10 cellular contexts compared by ENCODE assay signal in the genomic region with DNA sequence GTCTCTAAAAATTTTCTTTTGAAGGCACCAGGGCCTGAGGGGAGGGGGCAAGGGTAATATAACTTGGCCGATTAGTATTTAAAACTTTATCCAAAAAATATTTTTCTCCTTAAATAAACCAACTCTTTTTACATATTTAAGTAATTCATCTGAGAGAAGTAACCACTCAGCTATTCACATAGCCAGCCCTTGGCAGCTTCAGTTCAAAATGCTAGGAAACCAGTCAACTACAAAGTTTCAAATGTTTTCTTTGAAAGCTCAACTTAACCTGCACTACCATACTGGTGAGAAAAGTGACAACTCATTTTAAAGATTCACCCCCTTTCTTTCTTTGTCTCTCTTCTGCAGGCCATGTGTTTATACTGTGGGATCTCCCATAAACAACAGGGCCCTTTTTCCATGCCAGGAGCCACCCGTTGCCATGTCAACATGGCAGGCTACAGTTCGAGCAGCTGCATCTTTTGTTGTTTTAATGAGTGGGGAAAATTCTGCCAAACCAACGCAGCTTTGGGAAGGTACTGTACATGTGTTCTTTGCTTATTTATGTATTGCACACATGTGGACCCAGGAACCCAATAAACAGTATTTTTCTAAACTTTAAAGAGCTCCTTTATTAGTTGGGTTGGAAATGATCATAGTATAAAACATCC. TPM values are rescaled to one million over a fixed set of nuclear protein-coding genes. Genes with fewer than 3 reads are reported as not detected.
A peak's percentile ranks its signal among the peaks of the same experiment; 100 is the strongest.
DNase-seq lines count a peak whose midpoint lies in the region; ATAC-seq, FAIRE-seq and TF ChIP-seq lines count a peak whose summit lies in the region.
"Had no signal": no experiment of that assay in that cellular context is flagged by ENCODE, and none has a peak within 500 bp of the region (broad histone marks: within the 10 kb centered on the region; RNA-seq: fewer than 3 reads in every experiment).

No MANE protein-coding gene starts in this region.

- FAIRE-seq in K562 (lab: Jason Lieb, UNC): no peak

- no peaks in the 10 kb centered on the region; the same call in 2 of the 3 replicates for H3K79me2 ChIP-seq in K562 (ENCODE audit: control insufficient read depth, insufficient read depth, low read length)

- no peak overlapping the region for H2AFZ ChIP-seq in K562 (ENCODE audit: low read depth, low read length)

- WGBS in K562 (ENCODE audit: insufficient coverage, low coverage, missing lambda C conversion rate): 78% methylated on average over 4 of the region's 4 CpGs

- H3K9me1 ChIP-seq in K562 (ENCODE audit: control insufficient read depth, insufficient read depth, low read length): no peaks in the 10 kb centered on the region

- no peak overlapping the region for H3K27ac Mint-ChIP-seq in activated naive CD8-positive, alpha-beta T cell treated with anti-CD3 and anti-CD28 coated beads for 36 hours

- H3K27me3 Mint-ChIP-seq in activated naive CD8-positive, alpha-beta T cell treated with anti-CD3 and anti-CD28 coated beads for 36 hours: no peaks in the 10 kb centered on the region

- H3K36me3 ChIP-seq in K562 (ENCODE audit: control insufficient read depth, insufficient read depth, low read length) (no peaks in the 10 kb centered on the region), muscle layer of colon (ENCODE audit: insufficient read depth, low read length) (no peaks in the 10 kb centered on the region)

- H3K27me3 ChIP-seq in K562 (ENCODE audit: control insufficient read depth in 2 of 2, insufficient read depth in 2 of 2, low read length in 2 of 2) (no peaks in the 10 kb centered on the region), muscle layer of colon (ENCODE audit: control insufficient read depth in 1 of 2, insufficient read depth in 2 of 2, low read length in 2 of 2) (no peaks in the 10 kb centered on the region)

- no peaks in the 10 kb centered on the region for H3K9me3 Mint-ChIP-seq in activated naive CD8-positive, alpha-beta T cell treated with anti-CD3 and anti-CD28 coated beads for 36 hours
- H3K9me3 Mint-ChIP-seq: H9 had no signal

- no peak for TF ChIP-seq RAD21 in K562 (CRISPR knock-in tag; conservative IDR thresholded peaks at IDR 0.05 in 1 of 2, IDR thresholded peaks at IDR 0.05 in 1 of 2)

- no TSS peak for BruUV-seq in K562 (replicated peaks; lab: Mats Ljungman, UMichigan)

- H3K27ac ChIP-seq in K562 (ENCODE audit: extremely low read depth, low read depth, low read length): peak overlapping the region; percentile 36; the same call in 1 of the 3 replicates
- peak overlapping the region; percentile 14 for H3K27ac ChIP-seq in muscle layer of colon (ENCODE audit: low read depth, low read length)

- no peak for TF ChIP-seq CTCF in K562 (IDR thresholded peaks at IDR 0.05 in 2 of 3, conservative IDR thresholded peaks at IDR 0.05 in 1 of 3; ENCODE audit: insufficient read depth in 2 of 3, low read depth in 1 of 3, low read length in 3 of 3)

- no peaks in the 10 kb centered on the region for H4K20me1 ChIP-seq in K562 (replicated peaks; ENCODE audit: control insufficient read depth, insufficient read depth, low read length)

- in situ Hi-C loops in K562 (cut with MboI): no loop called here

- ATAC-seq in K562: no peak
- ATAC-seq in GM21723 (IDR thresholded peaks at IDR 0.05; ENCODE audit: unreplicated experiment): no peak
- ATAC-seq in GM18505 (IDR thresholded peaks at IDR 0.05; ENCODE audit: unreplicated experiment): no peak

- peaks cover 3% of the 10 kb centered on the region for H3K4me1 Mint-ChIP-seq in activated naive CD8-positive, alpha-beta T cell treated with anti-CD3 and anti-CD28 coated beads for 36 hours

- H3K4me3 Mint-ChIP-seq in activated naive CD8-positive, alpha-beta T cell treated with anti-CD3 and anti-CD28 coated beads for 36 hours: no peak overlapping the region
- H3K4me3 Mint-ChIP-seq: H9 had no signal

- H3K36me3 Mint-ChIP-seq in activated naive CD8-positive, alpha-beta T cell treated with anti-CD3 and anti-CD28 coated beads for 36 hours: peaks cover 8% of the 10 kb centered on the region

- no peak for TF ChIP-seq EP300 in K562 (IDR thresholded peaks at IDR 0.05; ENCODE audit: low read length)

- H3K9ac ChIP-seq in K562 (ENCODE audit: insufficient read depth in 1 of 2, low read depth in 2 of 2, low read length in 2 of 2) (no peak overlapping the region), muscle layer of colon (ENCODE audit: low read length) (no peak overlapping the region)

- H3K4me3 ChIP-seq in K562 (no peak overlapping the region), muscle layer of colon (ENCODE audit: low read depth in 1 of 2, low read length in 2 of 2) (no peak overlapping the region)

- intact Hi-C loops in K562 (cut with micrococcal nuclease): no loop called here

- DNase-seq in COR-L47 (lab: John Stamatoyannopoulos, UW) (peak; percentile 95), NCI-H2029 (lab: John Stamatoyannopoulos, UW) (peak; percentile 93), K562 (ENCODE audit: extremely low read depth in 1 of 4, low spot score in 3 of 4) (no peak), activated gamma-delta T cell treated with Interleukin-2 at 50 U/mL for 16 hours (no peak)
- no peak for DNase-seq in activated naive CD8-positive, alpha-beta T cell treated with anti-CD3 and anti-CD28 coated beads for 36 hours
- DNase-seq: activated CD4-positive, CD25-positive, alpha-beta regulatory T cell; H9 had no signal

- H3K4me1 ChIP-seq in K562 (replicated peaks in 1 of 2; ENCODE audit: control insufficient read depth in 2 of 2, insufficient read depth in 2 of 2, low read length in 2 of 2): peaks cover 0 to 15% of the 10 kb centered on the region in 2 experiments; a peak in 4 of 5 replicates
- peaks cover 13% of the 10 kb centered on the region for H3K4me1 ChIP-seq in muscle layer of colon (ENCODE audit: insufficient read depth, low read length)

- no peak overlapping the region for H3K4me2 ChIP-seq in K562 (ENCODE audit: insufficient read depth, low read length)

- H3K9me3 ChIP-seq in K562 (replicated peaks; ENCODE audit: control insufficient read depth, insufficient read depth, low read depth, low read length) (no peaks in the 10 kb centered on the region), muscle layer of colon (ENCODE audit: low read length) (no peaks in the 10 kb centered on the region)

- POLR2A ChIA-PET in K562 (lab: Yijun Ruan, JAX): interaction anchor here (0.6 to 2.2 kb wide), 2 partner anchors 13 to 691 kb away, joined by 3 to 4 read pairs; no protein-coding TSS in a partner anchor

- no peak for TF ChIP-seq POLR2A in K562 (conservative IDR thresholded peaks at IDR 0.05)
- no peak for TF ChIP-seq POLR2A in GM18505 (IDR thresholded peaks at IDR 0.05; ENCODE audit: borderline replicate concordance, extremely low read depth, insufficient read depth, insufficient read length)

- CTCF ChIA-PET in K562 (lab: Yijun Ruan, JAX; ENCODE audit: low intra/inter-chr PET ratio): no interaction called here

TF ChIP-seq in K562, 482 proteins besides CTCF, POLR2A, EP300 and RAD21:
- TF ChIP-seq, protein P1, sequence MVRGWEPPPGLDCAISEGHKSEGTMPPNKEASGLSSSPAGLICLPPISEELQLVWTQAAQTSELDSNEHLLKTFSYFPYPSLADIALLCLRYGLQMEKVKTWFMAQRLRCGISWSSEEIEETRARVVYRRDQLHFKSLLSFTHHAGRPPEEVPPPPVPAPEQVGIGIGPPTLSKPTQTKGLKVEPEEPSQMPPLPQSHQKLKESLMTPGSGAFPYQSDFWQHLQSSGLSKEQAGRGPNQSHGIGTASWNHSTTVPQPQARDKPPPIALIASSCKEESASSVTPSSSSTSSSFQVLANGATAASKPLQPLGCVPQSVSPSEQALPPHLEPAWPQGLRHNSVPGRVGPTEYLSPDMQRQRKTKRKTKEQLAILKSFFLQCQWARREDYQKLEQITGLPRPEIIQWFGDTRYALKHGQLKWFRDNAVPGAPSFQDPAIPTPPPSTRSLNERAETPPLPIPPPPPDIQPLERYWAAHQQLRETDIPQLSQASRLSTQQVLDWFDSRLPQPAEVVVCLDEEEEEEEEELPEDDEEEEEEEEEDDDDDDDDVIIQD (CRISPR knock-in tag; IDR thresholded peaks at IDR 0.05): no peak
- peak; percentile 38 for TF ChIP-seq RFX1 (IDR thresholded peaks at IDR 0.05)

RNA-seq across cellular contexts. Expression of gene AOPEP, which starts 46.3 kb away (rescaled TPM):
- total RNA-seq in K562 (2011; cell fraction: chromatin; rRNA removed; ENCODE audit: low replicate concordance): 88.8 and 115 TPM in 2 replicates
- 42.0 and 58.4 TPM in 2 replicates for total RNA-seq in K562 (2011; cell fraction: nucleolus; rRNA removed)
- total RNA-seq in K562 (2011; cell fraction: nucleoplasm; rRNA removed): 62.2 and 72.1 TPM in 2 replicates
- total RNA-seq in K562 (2014; rRNA removed): 15.6 and 17.2 TPM in 2 replicates
- total RNA-seq in K562 (2014; rRNA removed; fragmentation: Illumina TruSeq; extraction: Trizol): 14.1 and 14.4 TPM in 2 replicates
- total RNA-seq in K562 (2015; rRNA removed; fragmentation: Illumina TruSeq; extraction: Trizol): 11.1 and 11.8 TPM in 2 replicates
- total RNA-seq in K562 (2021): 13.7 and 14.5 TPM in 2 replicates
- 9.9 and 13.5 TPM in 2 replicates for polyA plus RNA-seq in K562 (2011; rRNA removed)
- 7.2 and 9.7 TPM in 2 replicates for polyA plus RNA-seq in K562 (2011; cell fraction: cytosol; rRNA removed)
- 19.8 and 24.6 TPM in 2 replicates for polyA plus RNA-seq in K562 (2011; cell fraction: nucleus; rRNA removed)
- polyA plus RNA-seq in K562 (2012): 7.1 and 9.9 TPM in 2 replicates
- polyA plus RNA-seq in K562 (2014; fragmentation: Illumina TruSeq; extraction: Trizol): 9.0 and 9.1 TPM in 2 replicates
- polyA plus RNA-seq in K562 (2014; fragmentation: Nextera tagmentation; extraction: Ambion mirVana): 1 to 10 TPM; 4.5 to 5.4 TPM
- polyA plus RNA-seq in K562 (2014; rRNA removed): 10.5 and 19.3 TPM in 2 replicates
- 28.3 TPM in 2 replicates for polyA minus RNA-seq in K562 (2011; rRNA and poly(A)+ RNA removed)
- 6.1 and 6.2 TPM in 2 replicates for polyA minus RNA-seq in K562 (2011; cell fraction: cytosol; rRNA and poly(A)+ RNA removed)
- 54.7 and 70.6 TPM in 2 replicates for polyA minus RNA-seq in K562 (2011; cell fraction: nucleus; rRNA and poly(A)+ RNA removed)
- total RNA-seq in activated naive CD8-positive, alpha-beta T cell treated with anti-CD3 and anti-CD28 coated beads for 36 hours: 1 to 10 TPM; 5.0 to 6.8 TPM

Comparison
In these comparisons a context has a peak if more than half of its experiments do, and no peak if none do; other contexts are left out.
1. DNase-seq: peak in COR-L47 (single experiment) and NCI-H2029 (single experiment); none in K562 (0 of 4), activated gamma-delta T cell treated with Interleukin-2 at 50 U/mL for 16 hours (single experiment) and activated naive CD8-positive, alpha-beta T cell treated with anti-CD3 and anti-CD28 coated beads for 36 hours (single experiment).